Comparison of ENCODE assay signal across 8 cellular contexts in the genomic region with DNA sequence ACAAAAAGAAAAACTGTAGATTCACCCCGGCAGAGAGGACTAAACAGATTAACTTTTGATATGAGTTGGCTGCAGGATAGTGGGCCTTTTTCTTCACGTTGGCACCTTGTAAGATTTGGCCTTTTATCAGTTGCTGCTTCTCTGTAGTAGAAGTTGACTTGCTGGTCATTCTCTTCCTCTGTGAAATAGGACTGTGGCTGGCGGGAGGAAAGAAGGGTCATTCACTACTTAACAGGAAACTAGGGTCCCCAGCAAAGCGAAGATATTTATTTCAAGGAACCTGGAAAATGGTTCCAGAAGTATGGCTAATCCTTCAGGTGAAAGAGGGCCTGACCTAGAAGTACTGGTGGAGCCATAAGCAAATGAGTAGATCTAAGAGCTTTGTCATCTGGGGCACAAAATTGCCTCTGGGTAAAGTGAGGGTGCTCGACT. TPM values are rescaled to one million over a fixed set of nuclear protein-coding genes. Genes with fewer than 3 reads are reported as not detected.
DNase-seq lines count a peak whose midpoint lies in the region.

No MANE protein-coding gene starts in this region.

- H3K27me3 Mint-ChIP-seq in activated T-cell treated with anti-CD3 and anti-CD28 coated beads, Interleukin-2, amount 50 U/mL, for 24 hours = no peaks in the 10 kb centered on the region
- no peaks in the 10 kb centered on the region for H3K27me3 Mint-ChIP-seq in activated naive CD8-positive, alpha-beta T cell

- peaks cover 12% of the 10 kb centered on the region for H3K36me3 ChIP-seq in thymus (ENCODE audit: control insufficient read depth, insufficient read depth)

- no peaks in the 10 kb centered on the region for H3K9me3 ChIP-seq in thymus (ENCODE audit: control insufficient read depth)

- no peak for DNase-seq in activated T-cell treated with anti-CD3 and anti-CD28 coated beads, Interleukin-2, amount 50 U/mL, for 24 hours
- DNase-seq in activated T-cell treated with anti-CD3 and anti-CD28 coated beads for 4 hours = no peak
- DNase-seq in posterior cingulate gyrus = no peak
- no peak for DNase-seq in retina
- DNase-seq in ecto neural progenitor cell (ENCODE audit: low spot score) = no peak

- intact Hi-C loops in posterior cingulate gyrus (cut with DNase I) = no loop called here

- H3K27ac ChIP-seq in layer of hippocampus (ENCODE audit: low read depth, low read length) (peak overlapping the region; percentile 63), thymus (ENCODE audit: low read depth) (peak overlapping the region; percentile 96)

- H3K27ac Mint-ChIP-seq in activated T-cell treated with anti-CD3 and anti-CD28 coated beads, Interleukin-2, amount 50 U/mL, for 24 hours = peak overlapping the region; percentile 98
- H3K27ac Mint-ChIP-seq in activated naive CD8-positive, alpha-beta T cell = peak overlapping the region; percentile 94

- no peaks in the 10 kb centered on the region for H3K27me3 ChIP-seq in layer of hippocampus (ENCODE audit: control insufficient read depth, insufficient read depth, low read length)
- H3K27me3 ChIP-seq in thymus (ENCODE audit: control insufficient read depth, insufficient read depth) = no peaks in the 10 kb centered on the region

- H3K36me3 Mint-ChIP-seq in activated T-cell treated with anti-CD3 and anti-CD28 coated beads, Interleukin-2, amount 50 U/mL, for 24 hours (ENCODE audit: low read depth) = peaks cover 52% of the 10 kb centered on the region
- H3K36me3 Mint-ChIP-seq in activated naive CD8-positive, alpha-beta T cell = peaks cover 8% of the 10 kb centered on the region

- peaks cover 3% of the 10 kb centered on the region for H3K9me3 Mint-ChIP-seq in activated T-cell treated with anti-CD3 and anti-CD28 coated beads, Interleukin-2, amount 50 U/mL, for 24 hours
- peaks cover 7% of the 10 kb centered on the region for H3K9me3 Mint-ChIP-seq in activated naive CD8-positive, alpha-beta T cell (ENCODE audit: low read depth)

- H3K4me3 ChIP-seq in thymus (ENCODE audit: low read length) = peak overlapping the region; percentile 84

- peaks cover 4% of the 10 kb centered on the region for H3K4me1 ChIP-seq in thymus (ENCODE audit: control insufficient read depth, insufficient read depth, low read length)

- WGBS in thymus = 69% methylated on average over 5 of the region's 5 CpGs

- H3K4me1 Mint-ChIP-seq in activated T-cell treated with anti-CD3 and anti-CD28 coated beads, Interleukin-2, amount 50 U/mL, for 24 hours (ENCODE audit: low read depth) = peaks cover 33% of the 10 kb centered on the region
- H3K4me1 Mint-ChIP-seq in activated naive CD8-positive, alpha-beta T cell (ENCODE audit: low read depth) = peaks cover 30% of the 10 kb centered on the region

- H3K4me3 Mint-ChIP-seq in activated T-cell treated with anti-CD3 and anti-CD28 coated beads, Interleukin-2, amount 50 U/mL, for 24 hours = peak overlapping the region; percentile 95
- peak overlapping the region; percentile 98 for H3K4me3 Mint-ChIP-seq in activated naive CD8-positive, alpha-beta T cell

RNA-seq across cellular contexts. Expression of a gene that starts 0.4 kb away (rescaled TPM):
- polyA plus RNA-seq in thymus = 184 TPM

RNA-seq across cellular contexts. Expression of a gene that starts 13.9 kb away (rescaled TPM):
- polyA plus RNA-seq in thymus = 32.1 TPM
